9 cellular contexts compared by ENCODE assay signal in genomic region chr19:45643024-45643926, GRCh38. TPM values are rescaled to one million over a fixed set of nuclear protein-coding genes. Genes with fewer than 3 reads are reported as not detected.
DNase-seq lines count a peak whose midpoint lies in the region; ATAC-seq and TF ChIP-seq lines count a peak whose summit lies in the region.
"Had no signal": no experiment of that assay in that cellular context is flagged by ENCODE, and none has a peak within 500 bp of the region (broad histone marks: within the 10 kb centered on the region; RNA-seq: fewer than 3 reads in every experiment).

No MANE protein-coding gene starts in this region.

- H3K4me1 Mint-ChIP-seq in WTC11 (peaks cover 40% of the 10 kb centered on the region), immature natural killer cell (peaks cover 58% of the 10 kb centered on the region in 2 donors)

- H3K9me3 ChIP-seq in mammary epithelial cell (replicated peaks; ENCODE audit: insufficient read depth, low read length) = no peaks in the 10 kb centered on the region

- ATAC-seq in HG02759 (IDR thresholded peaks at IDR 0.05; ENCODE audit: unreplicated experiment) = peak; percentile 23
- ATAC-seq in WTC11 = peak; percentile 40
- no peak for ATAC-seq in GM19351 (IDR thresholded peaks at IDR 0.05; ENCODE audit: unreplicated experiment)

- no peaks in the 10 kb centered on the region for H3K36me3 ChIP-seq in mammary epithelial cell (ENCODE audit: insufficient read depth, low read length)

- H2AFZ ChIP-seq in mammary epithelial cell (ENCODE audit: low read depth, low read length) = peak overlapping the region; percentile 59

- 15% methylated on average over 23 of the region's 39 CpGs for WGBS in mammary epithelial cell (ENCODE audit: low coverage, missing lambda C conversion rate)

- H3K27ac ChIP-seq in mammary epithelial cell (ENCODE audit: insufficient read depth, low read depth, low read length) = peak overlapping the region; percentile 1

- H3K27ac Mint-ChIP-seq in WTC11 (peak overlapping the region; percentile 93), immature natural killer cell (peak overlapping the region; percentile 88 to 99 (median 94))

- H3K36me3 Mint-ChIP-seq in WTC11 = no peaks in the 10 kb centered on the region
- peaks cover 0 to 4% (median 0%) of the 10 kb centered on the region in 3 donors for H3K36me3 Mint-ChIP-seq in immature natural killer cell

- H3K4me2 ChIP-seq in mammary epithelial cell (ENCODE audit: insufficient read depth, low read depth, low read length) = peak overlapping the region; percentile 72

- POLR2A ChIA-PET in WTC11 (lab: Charles Lee) = interaction anchor here (0.7 to 2.2 kb wide), 4 partner anchors 37 to 187 kb away, joined by 3 to 5 read pairs (median 4); partner anchors contain the start of gene QPCTL

- H4K20me1 ChIP-seq in mammary epithelial cell (ENCODE audit: insufficient read depth, low read length) = no peaks in the 10 kb centered on the region

- peak overlapping the region in 2 of 3 experiments; percentile 33 for H3K4me3 ChIP-seq in mammary epithelial cell (replicated peaks in 1 of 3; ENCODE audit: insufficient read depth in 1 of 3, low read depth in 2 of 3, low read length in 3 of 3)

- H3K9ac ChIP-seq in mammary epithelial cell (ENCODE audit: insufficient read depth, low read length) = no peak overlapping the region

- peaks cover 38% of the 10 kb centered on the region for H3K4me1 ChIP-seq in mammary epithelial cell (ENCODE audit: insufficient read depth, low read length)

- DNase-seq in DMS153 (lab: John Stamatoyannopoulos, UW) (peak; percentile 69), NCI-H2227 (lab: John Stamatoyannopoulos, UW; ENCODE audit: unreplicated experiment) (peak; percentile 69), WTC11 (ENCODE audit: low spot score) (peak; percentile 96), mammary epithelial cell (peak; percentile 71), immature natural killer cell (peak; percentile 87 to 89 (median 87))
- DNase-seq in stimulated activated CD4-positive, alpha-beta T cell treated with anti-CD3 and anti-CD28 coated beads, Interleukin-15, amount 100 ng/mL, for 1 hour (ENCODE audit: low read depth in 1 of 2, low spot score in 1 of 2) = peak; percentile 80 to 95

- no TSS peak for BruUV-seq in mammary epithelial cell (replicated peaks; lab: Mats Ljungman, UMichigan)

- peak; percentile 99 for TF ChIP-seq CTCF in WTC11 (IDR thresholded peaks at IDR 0.05)
- TF ChIP-seq CTCF in mammary epithelial cell (conservative IDR thresholded peaks at IDR 0.05 in 1 of 2, IDR thresholded peaks at IDR 0.05 in 1 of 2; ENCODE audit: extremely low read depth in 1 of 2, insufficient read depth in 1 of 2, low read depth in 1 of 2, low read length in 2 of 2) = peak; percentile 98

- H3K79me2 ChIP-seq in mammary epithelial cell (ENCODE audit: insufficient read depth, low read length) = peaks cover 6% of the 10 kb centered on the region

- CTCF ChIA-PET in WTC11 (lab: Charles Lee) = interaction anchor here (0.5 to 5.4 kb wide), 41 partner anchors 9 to 551 kb away, joined by 3 to 127 read pairs (median 7); partner anchors contain the start of genes FBXO46, GIPR, OPA3 and PPM1N
- CTCF ChIA-PET in mammary epithelial cell (lab: Charles Lee; ENCODE audit: low non-redundant PET) = interaction anchor here (0.6 to 1.5 kb wide), 2 partner anchors 49 to 175 kb away, joined by 3 read pairs; partner anchors contain the start of gene QPCTL

- H3K27me3 ChIP-seq in mammary epithelial cell (ENCODE audit: insufficient read depth, low read length) = no peaks in the 10 kb centered on the region

- in situ Hi-C loops in mammary epithelial cell (cut with MboI; ENCODE audit: low sequenced_read_pairs in 2 of 2) = no loop called here

- H3K9me3 Mint-ChIP-seq in WTC11 (no peaks in the 10 kb centered on the region), immature natural killer cell (no peaks in the 10 kb centered on the region)

- intact Hi-C loops in mammary epithelial cell (cut with micrococcal nuclease) = loop anchor here (1.0 to 10.0 kb wide), 8 partner anchors 28 to 238 kb away; partner anchors contain the start of genes POLR1G, PPP1R13L and VASP

- peak overlapping the region; percentile 86 for H3K4me3 Mint-ChIP-seq in WTC11
- peak overlapping the region; percentile 73 to 85 (median 77) for H3K4me3 Mint-ChIP-seq in immature natural killer cell

- H3K27me3 Mint-ChIP-seq in WTC11 (ENCODE audit: low read depth) (peaks cover 24% of the 10 kb centered on the region), immature natural killer cell (ENCODE audit: low read depth in 3 of 3) (peaks cover 11 to 20% (median 11%) of the 10 kb centered on the region in 3 donors)

- dilution Hi-C loops in mammary epithelial cell (cut with HindIII; ENCODE audit: low sequenced_read_pairs) = loop anchor here (5.0 kb wide), 3 partner anchors 49 to 136 kb away; partner anchors contain the start of genes QPCTL, SNRPD2 and VASP

TF ChIP-seq in WTC11, 78 proteins besides CTCF, POLR2A, EP300 and RAD21 (continues in another document):
- TF ChIP-seq ATF3 (CRISPR knock-in tag; conservative IDR thresholded peaks at IDR 0.05) (no peak), ATF6 (CRISPR knock-in tag; IDR thresholded peaks at IDR 0.05) (no peak), ATF1 (CRISPR knock-in tag; IDR thresholded peaks at IDR 0.05) (no peak), E2F5 (CRISPR knock-in tag; IDR thresholded peaks at IDR 0.05) (0 out of 2 replicates have a peak, but pooled peaks have one; percentile 19), MAX (CRISPR knock-in tag; IDR thresholded peaks at IDR 0.05) (peak; percentile 44; the same call in 1 of the 2 replicates), STAT6 (CRISPR knock-in tag; conservative IDR thresholded peaks at IDR 0.05; ENCODE audit: low read depth) (no peak), ZNF423 (CRISPR knock-in tag; IDR thresholded peaks at IDR 0.05) (no peak)

RNA-seq across cellular contexts. Expression of gene EML2, which starts 4.1 kb away (rescaled TPM):
- total RNA-seq in WTC11 (2021) (51.5 to 63.3 TPM (median 62.5 TPM) in 3 replicates), mammary epithelial cell (10 to 100 TPM; 55.8 to 98.2 TPM)
- polyA plus RNA-seq in mammary epithelial cell (35.4 TPM), immature natural killer cell (10 to 100 TPM; 11.9 to 24.7 (median 14.2) TPM)
- polyA minus RNA-seq in mammary epithelial cell = 63.1 TPM

RNA-seq across cellular contexts. Expression of gene GIPR, which starts 24.7 kb away (rescaled TPM):
- total RNA-seq in WTC11 (2021) = 1.6 to 1.8 TPM (median 1.7 TPM) in 3 replicates
- 1 to 10 TPM; 1.3 to 1.4 TPM for total RNA-seq in mammary epithelial cell
- 0.60 TPM for polyA plus RNA-seq in mammary epithelial cell
- polyA minus RNA-seq in mammary epithelial cell = 9.4 TPM
- under 1 TPM in 2 of 3 donors, not detected in 1; 0.18 to 0.34 TPM for polyA plus RNA-seq in immature natural killer cell

RNA-seq across cellular contexts. Expression of gene GPR4, which starts 41.3 kb away (rescaled TPM):
- total RNA-seq in WTC11 (2021) (0.11 to 0.48 TPM (median 0.44 TPM) in 3 replicates), mammary epithelial cell (not detected)
- polyA plus RNA-seq in mammary epithelial cell (0.02 TPM), immature natural killer cell (not detected)
- not detected for polyA minus RNA-seq in mammary epithelial cell
- total RNA-seq: mononuclear cell had no signal

RNA-seq across cellular contexts. Expression of gene SNRPD2, which starts 48.5 kb away (rescaled TPM):
- total RNA-seq in WTC11 (2021) (739 to 792 TPM (median 784 TPM) in 3 replicates), mammary epithelial cell (100 to 1,000 TPM; 136 to 412 TPM)
- polyA plus RNA-seq in mammary epithelial cell (618 TPM), immature natural killer cell (1,000 to 10,000 TPM in 2 of 3 donors, 100 to 1,000 TPM in 1; 754 to 1,123 (median 1,001) TPM)
- polyA minus RNA-seq in mammary epithelial cell = 223 TPM

RNA-seq across cellular contexts. Expression of gene QPCTL, which starts 49.2 kb away (rescaled TPM):
- total RNA-seq in WTC11 (2021) (23.8 to 33.3 TPM (median 27.5 TPM) in 3 replicates), mammary epithelial cell (10 to 100 TPM; 22.5 to 22.6 TPM)
- polyA plus RNA-seq in mammary epithelial cell (12.1 TPM), immature natural killer cell (1 to 10 TPM in 2 of 3 donors, not detected in 1; 1.8 to 2.9 TPM)
- polyA minus RNA-seq in mammary epithelial cell = 25.5 TPM
